ENCODE assay signal across 15 cellular contexts in the genomic region with DNA sequence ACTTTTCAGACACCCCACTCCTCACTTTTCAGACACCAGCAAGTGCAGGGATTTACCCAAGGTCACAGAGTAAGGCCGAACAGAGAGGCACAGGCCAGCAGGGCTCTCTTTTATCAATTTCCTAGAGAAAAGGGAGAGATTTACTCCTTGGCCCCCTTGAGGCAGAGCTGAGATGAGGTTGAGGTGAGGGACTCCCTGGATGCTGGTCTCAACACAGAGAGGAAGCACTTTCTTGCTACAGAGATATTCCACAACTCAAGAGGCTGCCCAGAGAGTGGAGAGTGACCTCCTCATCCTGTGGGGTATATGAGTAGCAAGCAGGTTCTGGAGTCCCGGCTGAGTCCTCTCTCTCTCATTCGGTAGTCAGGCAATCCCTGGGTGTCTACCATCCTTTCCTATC. TPM values are rescaled to one million over a fixed set of nuclear protein-coding genes. Genes with fewer than 3 reads are reported as not detected.
A peak's percentile ranks its signal among the peaks of the same experiment; 100 is the strongest.
DNase-seq lines count a peak whose midpoint lies in the region; FAIRE-seq and TF ChIP-seq lines count a peak whose summit lies in the region.
"Had no signal": no experiment of that assay in that cellular context is flagged by ENCODE, and none has a peak within 500 bp of the region (broad histone marks: within the 10 kb centered on the region; RNA-seq: fewer than 3 reads in every experiment).

No MANE protein-coding gene starts in this region.

- no peaks in the 10 kb centered on the region for H3F3A ChIP-seq in OCI-LY1 (ENCODE audit: insufficient read depth, low read length)

- no peaks in the 10 kb centered on the region for H3K27me3 ChIP-seq in OCI-LY1 (ENCODE audit: insufficient read depth, low read length)
- peaks cover 7% of the 10 kb centered on the region for H3K27me3 ChIP-seq in neutrophil
- peaks cover 0 to 7% of the 10 kb centered on the region in 2 donors for H3K27me3 ChIP-seq in Peyer's patch

- no peak overlapping the region for H2AFZ ChIP-seq in OCI-LY1 (ENCODE audit: low read length)

- TF ChIP-seq CTCF in GM12873 (IDR thresholded peaks at IDR 0.05; ENCODE audit: insufficient read depth, low read depth, low read length, missing control alignments) (peak; percentile 10), OCI-LY1 (IDR thresholded peaks at IDR 0.05; ENCODE audit: low read length) (0 out of 2 replicates have a peak, but pooled peaks have one; percentile 3), choroid plexus epithelial cell (conservative IDR thresholded peaks at IDR 0.05; ENCODE audit: low read depth, low read length) (peak; percentile 38), neutrophil (IDR thresholded peaks at IDR 0.05) (no peak), kidney (IDR thresholded peaks at IDR 0.05; ENCODE audit: borderline replicate concordance, extremely low read depth, insufficient read depth) (no peak), Peyer's patch (IDR thresholded peaks at IDR 0.05) (no peak)

- H3K9me2 ChIP-seq in OCI-LY1 (ENCODE audit: low read depth, low read length), result no peaks in the 10 kb centered on the region

- H3K79me2 ChIP-seq in OCI-LY1 (ENCODE audit: insufficient read depth, low read length), result no peaks in the 10 kb centered on the region

- H3K4me3 ChIP-seq in OCI-LY1 (ENCODE audit: low read depth, low read length, poor library complexity, severe bottlenecking) (no peak overlapping the region), choroid plexus epithelial cell (ENCODE audit: low read depth, low read length) (no peak overlapping the region), neutrophil (ENCODE audit: low read depth in 1 of 2, low read length in 1 of 2) (no peak overlapping the region), kidney (ENCODE audit: low read length in 2 of 2) (no peak overlapping the region), Peyer's patch (no peak overlapping the region)
- H3K4me3 ChIP-seq: HAP-1, skin epidermis had no signal

- DNase-seq in choroid plexus epithelial cell (ENCODE audit: low read depth) (no peak), cerebellar nuclear complex (lab: John Stamatoyannopoulos, UW) (no peak), kidney (no peak), Peyer's patch (no peak)
- DNase-seq: activated CD8-positive, alpha-beta T cell treated with anti-CD3 and anti-CD28 coated beads, Interleukin-2, amount 10 ng/mL, durations not matched to agents 7 days and 5 days; activated naive CD4-positive, alpha-beta T cell treated with anti-CD3 and anti-CD28 coated beads, Interleukin-2, amount 10 ng/mL, durations not matched to agents 7 days and 5 days; DMS153 had no signal

- no peaks in the 10 kb centered on the region for H3K36me3 ChIP-seq in OCI-LY1 (ENCODE audit: insufficient read depth, low read length)
- H3K36me3 ChIP-seq in neutrophil, result no peaks in the 10 kb centered on the region
- H3K36me3 ChIP-seq in kidney (ENCODE audit: control insufficient read depth in 1 of 2, insufficient read depth in 2 of 2, low read length in 2 of 2), result peaks cover 0 to 8% of the 10 kb centered on the region in 2 donors
- no peaks in the 10 kb centered on the region for H3K36me3 ChIP-seq in Peyer's patch

- no peak overlapping the region for H3K4me2 ChIP-seq in OCI-LY1 (ENCODE audit: low read length)

- H3K4me1 ChIP-seq in OCI-LY1 (ENCODE audit: insufficient read depth, low read length, severe bottlenecking) (peaks cover 14% of the 10 kb centered on the region), neutrophil (ENCODE audit: control insufficient read depth in 1 of 2, insufficient read depth in 1 of 2, low read depth in 1 of 2, low read length in 1 of 2) (peaks cover 35 to 49% of the 10 kb centered on the region in 2 experiments), kidney (ENCODE audit: control insufficient read depth in 1 of 2, insufficient read depth in 1 of 2, low read depth in 1 of 2, low read length in 2 of 2) (peaks cover 5 to 13% of the 10 kb centered on the region in 2 donors), Peyer's patch (peaks cover 0 to 33% (median 9%) of the 10 kb centered on the region in 4 donors)

- H3K9me3 ChIP-seq in OCI-LY1 (ENCODE audit: low read length) (no peaks in the 10 kb centered on the region), neutrophil (no peaks in the 10 kb centered on the region), kidney (ENCODE audit: control insufficient read depth in 1 of 2, low read length in 2 of 2) (no peaks in the 10 kb centered on the region), Peyer's patch (no peaks in the 10 kb centered on the region)
- H3K9me3 ChIP-seq: HAP-1 had no signal

- H3K9ac ChIP-seq in OCI-LY1 (ENCODE audit: low read length), result no peak overlapping the region
- H3K9ac ChIP-seq in kidney (ENCODE audit: low read length in 2 of 2), result no peak overlapping the region

- TF ChIP-seq POLR2A in Peyer's patch (IDR thresholded peaks at IDR 0.05), result no peak

- FAIRE-seq in kidney (lab: Jason Lieb, UNC), result no peak
- FAIRE-seq: keratinocyte had no signal

- H4K20me1 ChIP-seq in OCI-LY1 (ENCODE audit: insufficient read depth, low read length), result no peaks in the 10 kb centered on the region

- H3K27ac ChIP-seq in OCI-LY1 (ENCODE audit: low read depth, low read length, poor library complexity, severe bottlenecking), result no peak overlapping the region
- H3K27ac ChIP-seq in neutrophil, result peak overlapping the region; percentile 85
- no peak overlapping the region for H3K27ac ChIP-seq in kidney (ENCODE audit: low read depth in 2 of 2, low read length in 2 of 2)
- no peak overlapping the region for H3K27ac ChIP-seq in Peyer's patch

- intact Hi-C loops in kidney (cut with DNase I), result no loop called here

RNA-seq across cellular contexts. Expression of a gene that starts 2.0 kb away (rescaled TPM):
- total RNA-seq in kidney (68.2 TPM), Peyer's patch (10 to 100 TPM in 3 of 4 donors, 1 to 10 TPM in 1; 3.2 to 33.8 (median 17.4) TPM)
- 36.6 TPM for polyA plus RNA-seq in kidney (ENCODE audit: insufficient read depth, low read depth, low replicate concordance)
- polyA plus RNA-seq: IgD-negative memory B cell had no signal

RNA-seq across cellular contexts. Expression of a gene that starts 33.9 kb away (rescaled TPM):
- total RNA-seq in kidney (17.9 TPM), Peyer's patch (1 to 10 TPM in 3 of 4 donors, not detected in 1; 1.5 to 6.6 (median 2.3) TPM)
- polyA plus RNA-seq in kidney (ENCODE audit: insufficient read depth, low read depth, low replicate concordance), result 6.7 TPM
- total RNA-seq: activated CD8-positive, alpha-beta T cell treated with anti-CD3 and anti-CD28 coated beads, Interleukin-2, amount 10 ng/mL, durations not matched to agents 7 days and 5 days; T-helper 2 cell treated with Interferon-gamma antibody and Interleukin-4, amounts not matched to agents 100 ng/mL and 5 ng/mL, for 36 hours had no signal
- polyA plus RNA-seq: IgD-negative memory B cell had no signal

Comparison
In these comparisons a context has a peak if more than half of its experiments do, and no peak if none do; other contexts are left out.
1. CTCF ChIP-seq: peak in GM12873 (single experiment), OCI-LY1 (single experiment) and choroid plexus epithelial cell (single experiment); none in neutrophil (single experiment), kidney (single experiment) and Peyer's patch (0 of 6).